8 cellular contexts compared by ENCODE assay signal in the genomic region with DNA sequence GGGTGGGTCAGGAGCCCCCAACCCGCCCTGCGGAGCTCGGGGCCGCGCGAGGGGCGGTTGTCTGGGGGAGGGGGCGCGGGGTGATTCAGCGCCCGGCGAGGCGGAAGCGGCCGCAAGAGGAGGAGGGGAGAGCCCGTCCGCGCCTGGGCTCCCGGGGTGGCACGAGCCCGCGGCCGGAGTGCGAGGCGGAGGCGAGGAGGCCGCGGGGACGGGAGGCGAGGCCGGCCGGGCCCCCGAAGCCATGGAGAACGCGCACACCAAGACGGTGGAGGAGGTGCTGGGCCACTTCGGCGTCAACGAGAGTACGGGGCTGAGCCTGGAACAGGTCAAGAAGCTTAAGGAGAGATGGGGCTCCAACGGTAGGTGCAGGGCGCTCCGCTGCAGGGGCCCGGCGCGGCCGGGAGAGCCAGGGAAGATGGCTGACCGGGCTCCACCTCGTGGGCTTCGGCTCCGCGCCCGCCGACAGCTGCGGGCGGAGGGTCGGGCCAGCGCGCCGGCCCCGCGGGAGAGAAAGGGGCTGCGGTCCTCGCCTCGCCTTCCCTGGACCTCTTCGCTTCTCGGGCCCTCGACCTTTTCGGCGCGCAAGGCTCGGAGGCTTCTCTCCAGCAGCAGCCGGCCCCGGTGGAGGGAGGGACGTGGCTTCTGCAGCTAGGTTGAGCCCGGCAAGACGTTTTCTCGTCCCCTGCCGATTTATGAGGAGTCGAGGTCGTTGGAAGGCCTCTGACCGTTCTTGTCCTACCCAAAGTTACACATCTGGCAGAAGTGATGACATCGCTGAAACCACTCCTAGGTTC. TPM values are rescaled to one million over a fixed set of nuclear protein-coding genes. Genes with fewer than 3 reads are reported as not detected.
DNase-seq lines count a peak whose midpoint lies in the region; ATAC-seq and TF ChIP-seq lines count a peak whose summit lies in the region.

No MANE protein-coding gene starts in this region.

- H3K9me3 Mint-ChIP-seq in CD8-positive, alpha-beta T cell = no peaks in the 10 kb centered on the region
- H3K9me3 Mint-ChIP-seq in activated naive CD4-positive, alpha-beta T cell treated with anti-CD3 and anti-CD28 coated beads, Interleukin-2, amount 50 U/mL, for 24 hours = no peaks in the 10 kb centered on the region

- H3K9me3 ChIP-seq in CD8-positive, alpha-beta T cell (ENCODE audit: low read length) = no peaks in the 10 kb centered on the region

- peak overlapping the region; percentile 78 for H3K4me3 ChIP-seq in CD8-positive, alpha-beta T cell (ENCODE audit: low read depth, low read length)
- H3K4me3 ChIP-seq in urinary bladder (ENCODE audit: low read depth, low read length) = peak overlapping the region; percentile 94

- peak; percentile 42; the same call in 1 of the 2 replicates for TF ChIP-seq POLR2A in Raji (IDR thresholded peaks at IDR 0.05; ENCODE audit: insufficient read depth, low read depth, low read length)

- no peak for TF ChIP-seq CTCF in CD8-positive, alpha-beta T cell (IDR thresholded peaks at IDR 0.05)

- peaks cover 53% of the 10 kb centered on the region for H3K4me1 Mint-ChIP-seq in CD8-positive, alpha-beta T cell (ENCODE audit: low read depth)
- H3K4me1 Mint-ChIP-seq in activated naive CD4-positive, alpha-beta T cell treated with anti-CD3 and anti-CD28 coated beads, Interleukin-2, amount 50 U/mL, for 24 hours = peaks cover 46% of the 10 kb centered on the region

- H3K27me3 Mint-ChIP-seq in CD8-positive, alpha-beta T cell (ENCODE audit: low read depth) = no peaks in the 10 kb centered on the region
- H3K27me3 Mint-ChIP-seq in activated naive CD4-positive, alpha-beta T cell treated with anti-CD3 and anti-CD28 coated beads, Interleukin-2, amount 50 U/mL, for 24 hours = no peaks in the 10 kb centered on the region

- CTCF ChIA-PET in CD8-positive, alpha-beta T cell (lab: Charles Lee) = interaction anchor here (1.0 to 2.1 kb wide), 2 partner anchors 150 to 182 kb away, joined by 3 to 7 read pairs; no protein-coding TSS in a partner anchor

- peak overlapping the region; percentile 91 for H3K27ac Mint-ChIP-seq in CD8-positive, alpha-beta T cell
- peak overlapping the region; percentile 96 for H3K27ac Mint-ChIP-seq in activated naive CD4-positive, alpha-beta T cell treated with anti-CD3 and anti-CD28 coated beads, Interleukin-2, amount 50 U/mL, for 24 hours

- H3K27me3 ChIP-seq in CD8-positive, alpha-beta T cell (ENCODE audit: insufficient read depth, low read length) = no peaks in the 10 kb centered on the region

- peaks cover 31% of the 10 kb centered on the region for H3K36me3 Mint-ChIP-seq in CD8-positive, alpha-beta T cell
- H3K36me3 Mint-ChIP-seq in activated naive CD4-positive, alpha-beta T cell treated with anti-CD3 and anti-CD28 coated beads, Interleukin-2, amount 50 U/mL, for 24 hours = peaks cover 12% of the 10 kb centered on the region

- POLR2A ChIA-PET in CD8-positive, alpha-beta T cell (lab: Charles Lee) = interaction anchor here (0.9 to 1.8 kb wide), 2 partner anchors 14 to 157 kb away, joined by 3 to 8 read pairs; a partner anchor contains a TSS

- under 1% methylated on average over 83 of the region's 83 CpGs for WGBS in urinary bladder

- H3K27ac ChIP-seq in CD8-positive, alpha-beta T cell (ENCODE audit: low read depth, low read length) = peak overlapping the region; percentile 70
- H3K27ac ChIP-seq in urinary bladder (ENCODE audit: low read depth) = peak overlapping the region; percentile 94

- peaks cover 35% of the 10 kb centered on the region for H3K4me1 ChIP-seq in CD8-positive, alpha-beta T cell (ENCODE audit: insufficient read depth, low read length)
- H3K4me1 ChIP-seq in urinary bladder (ENCODE audit: insufficient read depth) = no peaks in the 10 kb centered on the region

- DNase-seq in CD8-positive, alpha-beta T cell = peak; percentile 8 to 65 (median 37)
- peak; percentile 76 for DNase-seq in Right ventricle myocardium inferior (ENCODE audit: missing footprints)
- DNase-seq in posterior cingulate gyrus = peak in 8 of 10 donors; percentile 14 to 88 (median 31)

- no peaks in the 10 kb centered on the region for H3K36me3 ChIP-seq in CD8-positive, alpha-beta T cell (ENCODE audit: insufficient read depth, low read length)
- H3K36me3 ChIP-seq in urinary bladder (ENCODE audit: insufficient read depth) = peaks cover 2% of the 10 kb centered on the region

- intact Hi-C loops in CD8-positive, alpha-beta T cell (cut with DNase I, micrococcal nuclease) = loop anchor here (1.0 to 10.0 kb wide), 17 partner anchors 121 to 709 kb away; a partner anchor contains a TSS
- intact Hi-C loops in Right ventricle myocardium inferior (cut with DNase I) = loop anchor here (2.0 to 10.0 kb wide), 2 partner anchors 29 to 177 kb away; no protein-coding TSS in a partner anchor
- intact Hi-C loops in posterior cingulate gyrus (cut with DNase I) = loop anchor here (2.0 to 10.0 kb wide), 3 partner anchors 59 to 187 kb away; a partner anchor contains a TSS

- ATAC-seq in CD8-positive, alpha-beta T cell = no peak
- peak; percentile 29 for ATAC-seq in GM19328 (IDR thresholded peaks at IDR 0.05; ENCODE audit: unreplicated experiment)
- peak; percentile 28 for ATAC-seq in HG03442 (IDR thresholded peaks at IDR 0.05; ENCODE audit: unreplicated experiment)
- peak; percentile 10 for ATAC-seq in Right ventricle myocardium inferior

- H3K4me3 Mint-ChIP-seq in CD8-positive, alpha-beta T cell = peak overlapping the region; percentile 82
- H3K4me3 Mint-ChIP-seq in activated naive CD4-positive, alpha-beta T cell treated with anti-CD3 and anti-CD28 coated beads, Interleukin-2, amount 50 U/mL, for 24 hours = peak overlapping the region; percentile 98

RNA-seq across cellular contexts. Expression of a gene that starts 0.7 kb away (rescaled TPM):
- total RNA-seq in CD8-positive, alpha-beta T cell = 100 to 1,000 TPM; 100 to 105 TPM
- total RNA-seq in Right ventricle myocardium inferior = 3,009 TPM
- total RNA-seq in urinary bladder = 138 TPM
- 173 TPM for polyA plus RNA-seq in urinary bladder

Comparison
In these comparisons a context has a peak if more than half of its experiments do, and no peak if none do; other contexts are left out.
1. RNA of a gene that starts 0.7 kb away (total RNA-seq): 3,009 TPM in Right ventricle myocardium inferior (single experiment); 138 TPM in urinary bladder (single experiment) and 100 to 105 TPM in CD8-positive, alpha-beta T cell; every median in the first group is over 10 times any median in the second.
2. Peak in every context shown above with its lines, with median percentiles within 50 percentile points of each other: DNase-seq.